9 cellular contexts compared by ENCODE assay signal in the genomic region with DNA sequence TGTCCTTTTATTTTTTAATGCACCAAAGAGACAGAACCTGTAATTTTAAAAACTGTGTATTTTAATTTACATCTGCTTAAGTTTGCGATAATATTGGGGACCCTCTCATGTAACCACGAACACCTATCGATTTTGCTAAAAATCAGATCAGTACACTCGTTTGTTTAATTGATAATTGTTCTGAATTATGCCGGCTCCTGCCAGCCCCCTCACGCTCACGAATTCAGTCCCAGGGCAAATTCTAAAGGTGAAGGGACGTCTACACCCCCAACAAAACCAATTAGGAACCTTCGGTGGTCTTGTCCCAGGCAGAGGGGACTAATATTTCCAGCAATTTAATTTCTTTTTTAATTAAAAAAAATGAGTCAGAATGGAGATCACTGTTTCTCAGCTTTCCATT. TPM values are rescaled to one million over a fixed set of nuclear protein-coding genes. Genes with fewer than 3 reads are reported as not detected.
A peak's percentile ranks its signal among the peaks of the same experiment; 100 is the strongest.
DNase-seq lines count a peak whose midpoint lies in the region; ATAC-seq and TF ChIP-seq lines count a peak whose summit lies in the region.
"Had no signal": no experiment of that assay in that cellular context is flagged by ENCODE, and none has a peak within 500 bp of the region (broad histone marks: within the 10 kb centered on the region; RNA-seq: fewer than 3 reads in every experiment).

No MANE protein-coding gene starts in this region.

- peaks cover 20% of the 10 kb centered on the region for H3K27me3 Mint-ChIP-seq in mesothelial cell of epicardium (ENCODE audit: low read depth)

- no peaks in the 10 kb centered on the region for H4K20me1 ChIP-seq in Loucy (ENCODE audit: insufficient read depth, low read length, poor library complexity, severe bottlenecking)

- H3K9me2 ChIP-seq in Loucy (replicated peaks; ENCODE audit: low read depth, low read length): no peaks in the 10 kb centered on the region

- DNase-seq in A673 (ENCODE audit: low spot score) (no peak), coronary artery (ENCODE audit: low spot score) (no peak), mesothelial cell of epicardium (ENCODE audit: low spot score in 2 of 2, unreplicated experiment in 2 of 2) (no peak), NCI-H2196 treated with DMSO at 0.1 percent for 48 hours (lab: John Stamatoyannopoulos, UW; ENCODE audit: unreplicated experiment) (no peak), gastrocnemius medialis (no peak)
- DNase-seq: NCI-H2171 treated with DMSO at 0.1 percent for 48 hours had no signal

- H3K27ac Mint-ChIP-seq in mesothelial cell of epicardium: peak overlapping the region; percentile 79

- H3K4me1 Mint-ChIP-seq in mesothelial cell of epicardium: peaks cover 50% of the 10 kb centered on the region

- H3K4me3 Mint-ChIP-seq in mesothelial cell of epicardium: peak overlapping the region; percentile 96

- peak overlapping the region; percentile 86 for H3K4me3 ChIP-seq in A673 (ENCODE audit: low read depth, low read length, poor library complexity, severe bottlenecking)
- peak overlapping the region; percentile 51 for H3K4me3 ChIP-seq in Loucy (ENCODE audit: low read length, poor library complexity, severe bottlenecking)
- H3K4me3 ChIP-seq in coronary artery: peak overlapping the region; percentile 83
- peak overlapping the region in 2 of 4 donors; percentile 59 to 68 for H3K4me3 ChIP-seq in gastrocnemius medialis

- no peak overlapping the region for H2AFZ ChIP-seq in Loucy (ENCODE audit: low read length)

- no peak for TF ChIP-seq POLR2A in gastrocnemius medialis (IDR thresholded peaks at IDR 0.05)

- H3K79me2 ChIP-seq in Loucy (ENCODE audit: insufficient read depth, low read length): no peaks in the 10 kb centered on the region

- H3K4me2 ChIP-seq in Loucy (ENCODE audit: low read depth, low read length, poor library complexity, severe bottlenecking): peak overlapping the region; percentile 55

- H3K4me1 ChIP-seq in A673 (ENCODE audit: insufficient read depth, low read length, poor library complexity, severe bottlenecking) (peaks cover 31% of the 10 kb centered on the region), Loucy (ENCODE audit: insufficient read depth, low read length, poor library complexity, severe bottlenecking) (no peaks in the 10 kb centered on the region), gastrocnemius medialis (peaks cover 35 to 64% of the 10 kb centered on the region in 2 donors)

- no peaks in the 10 kb centered on the region for H3F3A ChIP-seq in Loucy (ENCODE audit: low read depth)

- POLR2A ChIA-PET in A673 (lab: Charles Lee; ENCODE audit: low non-redundant PET): interaction anchor here (0.6 to 0.7 kb wide), 2 partner anchors 434 to 550 kb away, joined by 6 to 8 read pairs; no protein-coding TSS in a partner anchor

- H3K9me3 ChIP-seq in A673 (ENCODE audit: low read depth, low read length, poor library complexity, severe bottlenecking): no peaks in the 10 kb centered on the region
- H3K9me3 ChIP-seq in Loucy (ENCODE audit: insufficient read depth, low read depth, low read length): no peaks in the 10 kb centered on the region
- H3K9me3 ChIP-seq in gastrocnemius medialis: no peaks in the 10 kb centered on the region

- TF ChIP-seq CTCF in A673 (conservative IDR thresholded peaks at IDR 0.05; ENCODE audit: low read depth, low read length) (no peak), Loucy (conservative IDR thresholded peaks at IDR 0.05; ENCODE audit: low read length) (no peak), coronary artery (IDR thresholded peaks at IDR 0.05) (no peak), mesothelial cell of epicardium (IDR thresholded peaks at IDR 0.05; ENCODE audit: unreplicated experiment) (no peak), gastrocnemius medialis (IDR thresholded peaks at IDR 0.05 in 4 of 5, conservative IDR thresholded peaks at IDR 0.05 in 1 of 5) (no peak)

- intact Hi-C loops in A673 (cut with micrococcal nuclease; ENCODE audit: unreplicated experiment): loop anchor here (1.0 to 5.0 kb wide), 3 partner anchors 18 to 343 kb away; no protein-coding TSS in a partner anchor
- intact Hi-C loops in gastrocnemius medialis (cut with DNase I; ENCODE audit: low total_unique reads): loop anchor here (5.0 kb wide), 1 partner anchor 348 kb away; a partner anchor contains a TSS

- no peak overlapping the region for H3K9ac ChIP-seq in Loucy (ENCODE audit: low read depth, low read length, poor library complexity, severe bottlenecking)

- BruUV-seq in A673 (replicated peaks; lab: Mats Ljungman, UMichigan): TSS peak; percentile 19

- no peaks in the 10 kb centered on the region for H3K9me3 Mint-ChIP-seq in mesothelial cell of epicardium

- in situ Hi-C loops in gastrocnemius medialis (cut with MboI; ENCODE audit: low sequenced_read_pairs in 4 of 4): loop anchor here in 3 of 4 donors (10.0 to 25.0 kb wide), 3 partner anchors 353 to 535 kb away; a partner anchor contains a TSS

- ATAC-seq in gastrocnemius medialis (no peak), HG03045 (IDR thresholded peaks at IDR 0.05; ENCODE audit: unreplicated experiment) (no peak), GM19324 (IDR thresholded peaks at IDR 0.05; ENCODE audit: low FRiP score, unreplicated experiment) (no peak)

- peaks cover 28% of the 10 kb centered on the region for H3K36me3 ChIP-seq in A673 (ENCODE audit: insufficient read depth, low read length, poor library complexity, severe bottlenecking)
- no peaks in the 10 kb centered on the region for H3K36me3 ChIP-seq in Loucy (ENCODE audit: insufficient read depth, low read length)
- H3K36me3 ChIP-seq in gastrocnemius medialis: no peaks in the 10 kb centered on the region

- CTCF ChIA-PET in A673 (lab: Charles Lee): interaction anchor here (0.7 to 1.2 kb wide), 3 partner anchors 18 to 538 kb away, joined by 4 to 6 read pairs (median 5); no protein-coding TSS in a partner anchor

- H3K27me3 ChIP-seq in A673 (replicated peaks; ENCODE audit: insufficient read depth, low read depth, low read length, poor library complexity) (no peaks in the 10 kb centered on the region), Loucy (ENCODE audit: insufficient read depth, low read length, poor library complexity, severe bottlenecking) (no peaks in the 10 kb centered on the region), gastrocnemius medialis (peaks cover 53 to 83% (median 80%) of the 10 kb centered on the region in 3 donors)

- no peaks in the 10 kb centered on the region for H3K36me3 Mint-ChIP-seq in mesothelial cell of epicardium

- H3K27ac ChIP-seq in A673 (ENCODE audit: low read depth, low read length, poor library complexity, severe bottlenecking): peak overlapping the region; percentile 99
- no peak overlapping the region for H3K27ac ChIP-seq in coronary artery
- H3K27ac ChIP-seq in gastrocnemius medialis: no peak overlapping the region

RNA-seq across cellular contexts. Expression of a gene that starts 1.1 kb away (rescaled TPM):
- total RNA-seq in A673 (2021) (2,517 and 2,519 TPM in 2 replicates), mesothelial cell of epicardium (215 to 224 TPM (median 217 TPM) in 3 replicates), gastrocnemius medialis (1 to 10 TPM; 1.3 to 4.6 (median 3.2) TPM)

RNA-seq across cellular contexts. Expression of a gene that starts 35.3 kb away (rescaled TPM):
- total RNA-seq in A673 (2021) (52.8 and 56.0 TPM in 2 replicates), mesothelial cell of epicardium (30.0 to 35.8 TPM (median 31.6 TPM) in 3 replicates), gastrocnemius medialis (10 to 100 TPM in 2 of 4 donors, 1 to 10 TPM in 2; 9.5 to 18.2 (median 13.3) TPM)

Comparison
In these comparisons a context has a peak if more than half of its experiments do, and no peak if none do; other contexts are left out.
1. RNA of a gene that starts 1.1 kb away (total RNA-seq): 2,517 to 2,519 TPM in A673 and 215 to 224 TPM in mesothelial cell of epicardium; 1.3 to 4.6 TPM in gastrocnemius medialis; every median in the first group is over 10 times any median in the second.